ENCODE assay signal across 7 cellular contexts in genomic region chr17:31048142-31048541, GRCh38.
"Had no signal": no experiment of that assay in that cellular context is flagged by ENCODE, and none has a peak within 500 bp of the region (broad histone marks: within the 10 kb centered on the region; RNA-seq: fewer than 3 reads in every experiment).

No MANE protein-coding gene starts in this region.

- H3K27ac ChIP-seq: HL-60 had no signal

- ATAC-seq: GM23338, HepG2 had no signal

- DNase-seq: H9, HCEC 1CT, HFFc6, KBM-7 had no signal

- H3K4me3 ChIP-seq: GM23338 had no signal
